14 cellular contexts compared by ENCODE assay signal in the genomic region with DNA sequence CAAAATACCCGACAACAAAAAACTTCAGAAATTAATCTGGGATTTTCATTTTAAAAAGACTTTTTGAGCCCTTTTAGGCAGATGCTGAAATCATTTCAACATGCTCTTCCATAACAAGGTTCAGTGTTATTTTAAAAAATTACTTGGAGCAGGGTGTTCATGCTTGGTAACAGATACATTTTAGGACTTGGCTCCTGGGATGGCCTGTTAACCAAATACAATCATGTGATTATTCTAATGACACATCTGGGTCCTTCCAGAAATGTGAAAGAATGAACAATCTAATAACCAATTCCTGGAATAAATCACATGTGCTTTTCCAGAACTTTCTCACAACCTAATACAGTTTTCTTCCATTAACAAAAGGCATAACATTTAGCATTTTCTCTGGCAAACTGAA.
A peak's percentile ranks its signal among the peaks of the same experiment; 100 is the strongest.
DNase-seq lines count a peak whose midpoint lies in the region; ATAC-seq and TF ChIP-seq lines count a peak whose summit lies in the region.
"Had no signal": no experiment of that assay in that cellular context is flagged by ENCODE, and none has a peak within 500 bp of the region (broad histone marks: within the 10 kb centered on the region; RNA-seq: fewer than 3 reads in every experiment).

No MANE protein-coding gene starts in this region.

- no peak overlapping the region for H3K4me3 ChIP-seq in sigmoid colon
- H3K4me3 ChIP-seq: Peyer's patch had no signal

- H3K27ac ChIP-seq in sigmoid colon = peak overlapping the region; percentile 6 to 57 (median 46)
- H3K27ac ChIP-seq: Peyer's patch, VCaP had no signal

- no peak overlapping the region for H3K27ac Mint-ChIP-seq in activated T-helper 17 cell treated with anti-CD3 and anti-CD28 coated beads, Interleukin-2, amount 50 U/mL, for 72 hours

- peaks cover 24% of the 10 kb centered on the region for H3K27me3 Mint-ChIP-seq in activated T-helper 17 cell treated with anti-CD3 and anti-CD28 coated beads, Interleukin-2, amount 50 U/mL, for 72 hours

- peaks cover 10% of the 10 kb centered on the region for H3K9me3 Mint-ChIP-seq in activated T-helper 17 cell treated with anti-CD3 and anti-CD28 coated beads, Interleukin-2, amount 50 U/mL, for 72 hours

- peak overlapping the region; percentile 11 for H3K4me3 Mint-ChIP-seq in activated T-helper 17 cell treated with anti-CD3 and anti-CD28 coated beads, Interleukin-2, amount 50 U/mL, for 72 hours

- peaks cover 21% of the 10 kb centered on the region for H3K4me1 Mint-ChIP-seq in activated T-helper 17 cell treated with anti-CD3 and anti-CD28 coated beads, Interleukin-2, amount 50 U/mL, for 72 hours

- DNase-seq in AG08395 (ENCODE audit: low spot score) = peak; percentile 7
- DNase-seq in left ventricle myocardium superior = no peak
- DNase-seq in sigmoid colon = no peak
- DNase-seq in 8988T = no peak
- no peak for DNase-seq in NCI-H2196 (lab: John Stamatoyannopoulos, UW; ENCODE audit: unreplicated experiment)
- DNase-seq in AML-193 (lab: John Stamatoyannopoulos, UW) = no peak
- no peak for DNase-seq in RKO (ENCODE audit: low spot score)
- DNase-seq: amniotic stem cell, Caco-2, NCI-H1105 treated with DMSO at 0.1 percent for 48 hours, NCI-H2171 treated with DMSO at 0.1 percent for 48 hours, Peyer's patch had no signal

- H3K36me3 ChIP-seq in sigmoid colon = no peaks in the 10 kb centered on the region
- H3K36me3 ChIP-seq: Peyer's patch had no signal

- peaks cover 0 to 6% (median 0%) of the 10 kb centered on the region in 4 donors for H3K4me1 ChIP-seq in sigmoid colon
- H3K4me1 ChIP-seq: Caco-2 had no signal

- 53 to 71% methylated on average over 1 of the region's 1 CpG for WGBS in sigmoid colon, 2 donors

- no peak for TF ChIP-seq EP300 in sigmoid colon (IDR thresholded peaks at IDR 0.05)

- H3K9me3 ChIP-seq in sigmoid colon = peaks cover 0 to 9% (median 3%) of the 10 kb centered on the region in 4 donors
- H3K9me3 ChIP-seq: Caco-2 had no signal

- intact Hi-C loops in left ventricle myocardium superior (cut with micrococcal nuclease) (no loop called here), sigmoid colon (cut with DNase I) (no loop called here)

- H3K36me3 Mint-ChIP-seq in activated T-helper 17 cell treated with anti-CD3 and anti-CD28 coated beads, Interleukin-2, amount 50 U/mL, for 72 hours (ENCODE audit: low read depth) = no peaks in the 10 kb centered on the region

- no peak for TF ChIP-seq POLR2A in sigmoid colon (IDR thresholded peaks at IDR 0.05)

- peaks cover 0 to 40% (median 4%) of the 10 kb centered on the region in 3 donors for H3K27me3 ChIP-seq in sigmoid colon
- H3K27me3 ChIP-seq: Peyer's patch had no signal

- no peak for TF ChIP-seq CTCF in sigmoid colon (IDR thresholded peaks at IDR 0.05)

- no peak for ATAC-seq in activated T-helper 17 cell treated with anti-CD3 and anti-CD28 coated beads, Interleukin-2, amount 50 U/mL, for 72 hours (replicated peaks)
- ATAC-seq in left ventricle myocardium superior = peak; percentile 65
